In the genomic region with DNA sequence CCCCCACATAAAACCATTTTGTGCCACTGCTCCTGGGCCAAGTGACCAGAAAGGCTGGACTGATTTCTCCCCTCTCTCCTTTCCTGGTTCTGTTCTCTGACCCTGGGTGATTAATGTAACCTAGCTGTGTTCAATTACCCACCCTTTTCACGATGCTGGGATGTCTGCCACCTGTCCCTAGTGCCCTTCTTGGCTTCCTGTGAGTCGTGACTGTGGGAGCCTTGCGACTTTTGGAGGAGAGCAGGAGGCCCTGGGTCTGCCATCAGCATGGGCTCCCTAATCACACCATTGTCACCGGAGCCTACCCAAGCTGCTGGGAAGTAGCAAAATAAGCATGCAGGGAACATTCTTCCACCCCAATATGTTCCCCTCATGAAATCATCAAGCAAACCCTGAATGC, we compare ENCODE assay signal across 28 cellular contexts. TPM values are rescaled to one million over a fixed set of nuclear protein-coding genes. Genes with fewer than 3 reads are reported as not detected.
DNase-seq lines count a peak whose midpoint lies in the region; ATAC-seq and TF ChIP-seq lines count a peak whose summit lies in the region.
"Had no signal": no experiment of that assay in that cellular context is flagged by ENCODE, and none has a peak within 500 bp of the region (broad histone marks: within the 10 kb centered on the region; RNA-seq: fewer than 3 reads in every experiment).

No MANE protein-coding gene starts in this region.

- no peaks in the 10 kb centered on the region for H3K27me3 ChIP-seq in IMR-90 (ENCODE audit: control insufficient read depth, insufficient read depth, low read length)
- H3K27me3 ChIP-seq: BLaER1, right lobe of liver, upper lobe of right lung had no signal

- H3K36me3 ChIP-seq in IMR-90 (ENCODE audit: control insufficient read depth, insufficient read depth, low read length) = no peaks in the 10 kb centered on the region
- H3K36me3 ChIP-seq: WERI-Rb-1 had no signal

- H3K27ac Mint-ChIP-seq in activated naive CD4-positive, alpha-beta T cell treated with anti-CD3 and anti-CD28 coated beads, Interleukin-2, amount 10 ng/mL, durations not matched to agents 7 days and 5 days = peak overlapping the region; percentile 46
- H3K27ac Mint-ChIP-seq in central memory CD8-positive, alpha-beta T cell (ENCODE audit: low read depth) = peak overlapping the region; percentile 18
- H3K27ac Mint-ChIP-seq in stimulated activated effector memory CD8-positive, alpha-beta T cell treated with anti-CD3 and anti-CD28 coated beads, Interleukin-12 subunit alpha, Interleukin-12 subunit beta, amount 100 ng/mL, for 72 hours = peak overlapping the region; percentile 88
- H3K27ac Mint-ChIP-seq: dendritic cell treated with granulocyte-macrophage colony-stimulating factor and Interleukin-4, amounts not matched to agents 40 ng/mL and 50 ng/mL, for 4 days had no signal

- H4K91ac ChIP-seq in IMR-90 (ENCODE audit: insufficient read depth, low read depth, low read length) = no peak overlapping the region

- CTCF ChIA-PET in activated naive CD4-positive, alpha-beta T cell treated with anti-CD3 and anti-CD28 coated beads, Interleukin-2, amount 10 ng/mL, durations not matched to agents 7 days and 5 days (lab: Charles Lee) = interaction anchor here (1.2 to 1.7 kb wide), 4 partner anchors 9 to 131 kb away, joined by 4 to 5 read pairs (median 4); no protein-coding TSS in a partner anchor
- CTCF ChIA-PET in IMR-90 (lab: Yijun Ruan, JAX) = no interaction called here

- H2AK9ac ChIP-seq in IMR-90 (replicated peaks; ENCODE audit: low read depth, low read length, poor library complexity) = peak overlapping the region; percentile 19

- peaks cover 48% of the 10 kb centered on the region for H3K36me3 Mint-ChIP-seq in activated naive CD4-positive, alpha-beta T cell treated with anti-CD3 and anti-CD28 coated beads, Interleukin-2, amount 10 ng/mL, durations not matched to agents 7 days and 5 days
- H3K36me3 Mint-ChIP-seq in central memory CD8-positive, alpha-beta T cell (ENCODE audit: insufficient read depth) = peaks cover 40% of the 10 kb centered on the region
- peaks cover 93% of the 10 kb centered on the region for H3K36me3 Mint-ChIP-seq in stimulated activated effector memory CD8-positive, alpha-beta T cell treated with anti-CD3 and anti-CD28 coated beads, Interleukin-12 subunit alpha, Interleukin-12 subunit beta, amount 100 ng/mL, for 72 hours

- no peak for TF ChIP-seq RAD21 in IMR-90 (IDR thresholded peaks at IDR 0.05; ENCODE audit: low read length)

- no peak overlapping the region for H3K23ac ChIP-seq in IMR-90 (ENCODE audit: low read depth, low read length)

- H4K8ac ChIP-seq in IMR-90 (ENCODE audit: low read depth in 2 of 2, low read length in 2 of 2) = no peak overlapping the region

- H3K9ac ChIP-seq in IMR-90 (ENCODE audit: low read depth, low read length) = no peak overlapping the region
- H3K9ac ChIP-seq: BLaER1 had no signal

- dilution Hi-C loops in IMR-90 (cut with HindIII; ENCODE audit: low sequenced_read_pairs, unreplicated experiment) = no loop called here

- H3K4ac ChIP-seq in IMR-90 (ENCODE audit: low read depth, low read length) = no peak overlapping the region

- peaks cover 3% of the 10 kb centered on the region for H3K9me3 Mint-ChIP-seq in activated naive CD4-positive, alpha-beta T cell treated with anti-CD3 and anti-CD28 coated beads, Interleukin-2, amount 10 ng/mL, durations not matched to agents 7 days and 5 days
- no peaks in the 10 kb centered on the region for H3K9me3 Mint-ChIP-seq in central memory CD8-positive, alpha-beta T cell
- no peaks in the 10 kb centered on the region for H3K9me3 Mint-ChIP-seq in stimulated activated effector memory CD8-positive, alpha-beta T cell treated with anti-CD3 and anti-CD28 coated beads, Interleukin-12 subunit alpha, Interleukin-12 subunit beta, amount 100 ng/mL, for 72 hours
- H3K9me3 Mint-ChIP-seq: dendritic cell treated with granulocyte-macrophage colony-stimulating factor and Interleukin-4, amounts not matched to agents 40 ng/mL and 50 ng/mL, for 4 days had no signal

- intact Hi-C loops in IMR-90 (cut with micrococcal nuclease) = no loop called here

- 0 out of 2 replicates have a peak, but pooled peaks cover 9% of the 10 kb centered on the region for H3K9me1 ChIP-seq in IMR-90 (ENCODE audit: insufficient read depth, low read length)

- H3K4me3 ChIP-seq in IMR-90 (ENCODE audit: insufficient read depth, low read depth, low read length) = no peak overlapping the region
- H3K4me3 ChIP-seq: BLaER1, left ventricle myocardium inferior, right lobe of liver, SK-N-MC, upper lobe of right lung had no signal

- H2BK5ac ChIP-seq in IMR-90 (ENCODE audit: low read depth, low read length, poor library complexity, severe bottlenecking) = no peak overlapping the region

- TF ChIP-seq POLR2A in IMR-90 (IDR thresholded peaks at IDR 0.05; ENCODE audit: low read depth, low read length) = no peak

- ATAC-seq in IMR-90 (ENCODE audit: low read depth) (no peak), HG02973 (IDR thresholded peaks at IDR 0.05; ENCODE audit: unreplicated experiment) (no peak)
- ATAC-seq in central memory CD8-positive, alpha-beta T cell (replicated peaks; ENCODE audit: extremely low read depth, poor library complexity, severe bottlenecking) = no peak
- no peak for ATAC-seq in stimulated activated effector memory CD8-positive, alpha-beta T cell treated with anti-CD3 and anti-CD28 coated beads, Interleukin-12 subunit alpha, Interleukin-12 subunit beta, amount 100 ng/mL, for 72 hours
- ATAC-seq: right lobe of liver, upper lobe of right lung had no signal

- H2AK5ac ChIP-seq in IMR-90 (ENCODE audit: low read depth, low read length) = no peak overlapping the region

- H3K18ac ChIP-seq in IMR-90 (ENCODE audit: low read depth, low read length) = no peak overlapping the region

- no peak overlapping the region for H2AFZ ChIP-seq in IMR-90 (replicated peaks; ENCODE audit: low read length, poor library complexity)

- H3K14ac ChIP-seq in IMR-90 (replicated peaks; ENCODE audit: low read depth, low read length) = no peak overlapping the region

- H3K9me3 ChIP-seq in IMR-90 (ENCODE audit: control insufficient read depth, insufficient read depth, low read length) = no peaks in the 10 kb centered on the region
- H3K9me3 ChIP-seq: left ventricle myocardium inferior, right lobe of liver, upper lobe of right lung had no signal

- H3K4me3 Mint-ChIP-seq in activated naive CD4-positive, alpha-beta T cell treated with anti-CD3 and anti-CD28 coated beads, Interleukin-2, amount 10 ng/mL, durations not matched to agents 7 days and 5 days = no peak overlapping the region
- H3K4me3 Mint-ChIP-seq in central memory CD8-positive, alpha-beta T cell = no peak overlapping the region
- no peak overlapping the region for H3K4me3 Mint-ChIP-seq in stimulated activated effector memory CD8-positive, alpha-beta T cell treated with anti-CD3 and anti-CD28 coated beads, Interleukin-12 subunit alpha, Interleukin-12 subunit beta, amount 100 ng/mL, for 72 hours
- H3K4me3 Mint-ChIP-seq: activated naive CD8-positive, alpha-beta T cell treated with anti-CD3 and anti-CD28 coated beads, Interleukin-2, amount 10 ng/mL, durations not matched to agents 7 days and 5 days; dendritic cell treated with granulocyte-macrophage colony-stimulating factor and Interleukin-4, amounts not matched to agents 40 ng/mL and 50 ng/mL, for 4 days had no signal

- H2BK15ac ChIP-seq in IMR-90 (ENCODE audit: low read depth, low read length) = no peak overlapping the region

- no peak overlapping the region for H2BK20ac ChIP-seq in IMR-90 (ENCODE audit: low read depth, low read length)

- H4K20me1 ChIP-seq in IMR-90 (ENCODE audit: insufficient read depth, low read length) = no peaks in the 10 kb centered on the region
- H4K20me1 ChIP-seq: BLaER1 had no signal

- H3K4me1 ChIP-seq in IMR-90 (ENCODE audit: control insufficient read depth, insufficient read depth, low read length) = peaks cover 7% of the 10 kb centered on the region

- POLR2A ChIA-PET in IMR-90 (lab: Charles Lee; ENCODE audit: unreplicated experiment) = no interaction called here

- in situ Hi-C loops in IMR-90 (cut with MboI; ENCODE audit: low sequenced_read_pairs) = no loop called here

- no peak overlapping the region for H4K5ac ChIP-seq in IMR-90 (ENCODE audit: low read depth, low read length)

- BruUV-seq in IMR-90 (replicated peaks; lab: Mats Ljungman, UMichigan) = no TSS peak

- DNase-seq in activated naive CD4-positive, alpha-beta T cell treated with anti-CD3 and anti-CD28 coated beads, Interleukin-2, amount 10 ng/mL, durations not matched to agents 7 days and 5 days = peak; percentile 5
- no peak for DNase-seq in activated naive CD4-positive, alpha-beta T cell treated with anti-CD3 and anti-CD28 coated beads, Interleukin-2, amount 50 U/mL, for 16 hours
- no peak for DNase-seq in IMR-90
- DNase-seq in central memory CD8-positive, alpha-beta T cell (ENCODE audit: low spot score in 2 of 2) = no peak
- DNase-seq in stimulated activated effector memory CD8-positive, alpha-beta T cell treated with anti-CD3 and anti-CD28 coated beads, Interleukin-12 subunit alpha, Interleukin-12 subunit beta, amount 100 ng/mL, for 72 hours (ENCODE audit: low spot score in 2 of 2) = no peak
- no peak for DNase-seq in GOT3 (lab: John Stamatoyannopoulos, UW)
- DNase-seq: activated naive CD8-positive, alpha-beta T cell treated with anti-CD3 and anti-CD28 coated beads, Interleukin-2, amount 10 ng/mL, durations not matched to agents 7 days and 5 days; Calu3; DMS79 treated with DMSO at 0.1 percent for 48 hours; glutamatergic neuron; islet precursor cell; KG1; left ventricle myocardium inferior; NCI-H1417 treated with DMSO at 0.1 percent for 48 hours; NCI-H345; NCI-H748 treated with DMSO at 0.1 percent for 48 hours; posterior cingulate gyrus; right lobe of liver; RPMI8226; stimulated activated CD4-positive, alpha-beta T cell treated with anti-CD3 and anti-CD28 coated beads, Interleukin-12 subunit alpha, Interleukin-12 subunit beta, amount 100 ng/mL, for 4 hours; stimulated activated CD4-positive, alpha-beta T cell treated with anti-CD3 and anti-CD28 coated beads, Interleukin-4, amount 100 ng/mL, for 1 hour; T-helper 9 cell; upper lobe of right lung; WERI-Rb-1 had no signal

- H3K56ac ChIP-seq in IMR-90 (ENCODE audit: extremely low read depth, insufficient read depth, low read length) = no peak overlapping the region

- H3K4me2 ChIP-seq in IMR-90 (ENCODE audit: low read depth, low read length) = no peak overlapping the region
- H3K4me2 ChIP-seq: BLaER1 had no signal

- no CpG with 5 or more reads among the region's 4 CpGs for WGBS in IMR-90 (ENCODE audit: extremely low coverage in 2 of 2, insufficient read length in 1 of 2), 2 experiments

- no peak for TF ChIP-seq CTCF in IMR-90 (conservative IDR thresholded peaks at IDR 0.05; ENCODE audit: low read depth, low read length)

- no peaks in the 10 kb centered on the region for H3K79me1 ChIP-seq in IMR-90 (ENCODE audit: low read depth in 1 of 2, low read length in 2 of 2)

- H2BK120ac ChIP-seq in IMR-90 (ENCODE audit: low read depth, low read length) = no peak overlapping the region

- H3K27ac ChIP-seq in IMR-90 (ENCODE audit: insufficient read depth, low read length) = no peak overlapping the region
- H3K27ac ChIP-seq: BLaER1, left ventricle myocardium inferior, right lobe of liver, SK-N-MC, upper lobe of right lung, WERI-Rb-1 had no signal

- peaks cover 43% of the 10 kb centered on the region for H3K4me1 Mint-ChIP-seq in activated naive CD4-positive, alpha-beta T cell treated with anti-CD3 and anti-CD28 coated beads, Interleukin-2, amount 10 ng/mL, durations not matched to agents 7 days and 5 days
- H3K4me1 Mint-ChIP-seq in central memory CD8-positive, alpha-beta T cell = peaks cover 36% of the 10 kb centered on the region
- peaks cover 57% of the 10 kb centered on the region for H3K4me1 Mint-ChIP-seq in stimulated activated effector memory CD8-positive, alpha-beta T cell treated with anti-CD3 and anti-CD28 coated beads, Interleukin-12 subunit alpha, Interleukin-12 subunit beta, amount 100 ng/mL, for 72 hours

- no peaks in the 10 kb centered on the region for H3K27me3 Mint-ChIP-seq in activated naive CD4-positive, alpha-beta T cell treated with anti-CD3 and anti-CD28 coated beads, Interleukin-2, amount 10 ng/mL, durations not matched to agents 7 days and 5 days
- no peaks in the 10 kb centered on the region for H3K27me3 Mint-ChIP-seq in central memory CD8-positive, alpha-beta T cell
- H3K27me3 Mint-ChIP-seq: activated naive CD8-positive, alpha-beta T cell treated with anti-CD3 and anti-CD28 coated beads, Interleukin-2, amount 10 ng/mL, durations not matched to agents 7 days and 5 days; dendritic cell treated with granulocyte-macrophage colony-stimulating factor and Interleukin-4, amounts not matched to agents 40 ng/mL and 50 ng/mL, for 4 days had no signal

RNA-seq across cellular contexts. Expression of a gene that starts 38.3 kb away (rescaled TPM):
- total RNA-seq in IMR-90 (2012; rRNA removed) = 148 and 260 TPM in 2 replicates
- 191 and 193 TPM in 2 replicates for polyA plus RNA-seq in IMR-90 (2012; rRNA removed)
- polyA plus RNA-seq in IMR-90 (2012; cell fraction: cytosol; rRNA removed) = 39.8 and 81.0 TPM in 2 replicates
- polyA plus RNA-seq in IMR-90 (2012; cell fraction: nucleus; rRNA removed; ENCODE audit: low replicate concordance) = 30.2 and 247 TPM in 2 replicates

RNA-seq across cellular contexts. Expression of a gene that starts 47.0 kb away (rescaled TPM):
- total RNA-seq in IMR-90 (2012; rRNA removed) = 16.4 and 24.2 TPM in 2 replicates
- polyA plus RNA-seq in IMR-90 (2012; rRNA removed) = 11.8 and 12.1 TPM in 2 replicates
- polyA plus RNA-seq in IMR-90 (2012; cell fraction: cytosol; rRNA removed) = 14.7 and 16.4 TPM in 2 replicates
- 7.5 and 8.4 TPM in 2 replicates for polyA plus RNA-seq in IMR-90 (2012; cell fraction: nucleus; rRNA removed; ENCODE audit: low replicate concordance)

Comparison
In these comparisons a context has a peak if more than half of its experiments do, and no peak if none do; other contexts are left out.
1. H3K27ac Mint-ChIP-seq: peak in every context shown above with its lines; median percentile 88 in stimulated activated effector memory CD8-positive, alpha-beta T cell treated with anti-CD3 and anti-CD28 coated beads, Interleukin-12 subunit alpha, Interleukin-12 subunit beta, amount 100 ng/mL, for 72 hours; 46 in activated naive CD4-positive, alpha-beta T cell treated with anti-CD3 and anti-CD28 coated beads, Interleukin-2, amount 10 ng/mL, durations not matched to agents 7 days and 5 days; 18 in central memory CD8-positive, alpha-beta T cell.